Comparison of ENCODE assay signal across 27 cellular contexts in genomic region chr7:14228341-14228740, GRCh38.
"Had no signal": no experiment of that assay in that cellular context is flagged by ENCODE, and none has a peak within 500 bp of the region (broad histone marks: within the 10 kb centered on the region; RNA-seq: fewer than 3 reads in every experiment).

No MANE protein-coding gene starts in this region.

- H3K9me3 Mint-ChIP-seq: activated naive CD4-positive, alpha-beta T cell treated with anti-CD3 and anti-CD28 coated beads, Interleukin-2, amount 10 ng/mL, durations not matched to agents 7 days and 5 days; T-helper 1 cell treated with Interleukin-12 subunit alpha and Interleukin-12 subunit beta and Interleukin-4 antibody, amounts not matched to agents 30 μg/mL and 1 μg/mL, for 36 hours; type B pancreatic cell had no signal

- H3K79me2 ChIP-seq: hepatocyte had no signal

- ATAC-seq: esophagus mucosa; left lung; naive thymus-derived CD8-positive, alpha-beta T cell had no signal

- H3K9me3 ChIP-seq: left lung, prostate gland, spleen, testis, vagina had no signal

- DNase-seq: activated CD4-positive, alpha-beta T cell treated with anti-CD3 and anti-CD28 coated beads for 4 hours; activated CD4-positive, alpha-beta T cell treated with anti-CD3 and anti-CD28 coated beads, Interleukin-2, amount 50 U/mL, for 48 hours; activated CD4-positive, CD25-positive, alpha-beta regulatory T cell; activated effector memory CD4-positive, alpha-beta T cell treated with anti-CD3 and anti-CD28 coated beads, Interleukin-2, amount 50 U/mL, for 16 hours; activated naive CD4-positive, alpha-beta T cell treated with anti-CD3 and anti-CD28 coated beads, Interleukin-2, amount 10 ng/mL, durations not matched to agents 7 days and 5 days; activated T-cell treated with anti-CD3 and anti-CD28 coated beads for 4 hours; aorta; central memory CD4-positive, alpha-beta T cell; effector memory CD4-positive, alpha-beta T cell; glutamatergic neuron; immature natural killer cell; kidney glomerular epithelial cell; left lung; naive thymus-derived CD8-positive, alpha-beta T cell; spleen; stimulated activated CD4-positive, alpha-beta T cell treated with anti-CD3 and anti-CD28 coated beads, Interleukin-4, amount 100 ng/mL, for 1 hour; stimulated activated naive CD4-positive, alpha-beta T cell; T1000; testis had no signal

- H3K4me3 Mint-ChIP-seq: activated naive CD4-positive, alpha-beta T cell treated with anti-CD3 and anti-CD28 coated beads, Interleukin-2, amount 10 ng/mL, durations not matched to agents 7 days and 5 days; immature natural killer cell; naive thymus-derived CD8-positive, alpha-beta T cell; T-helper 1 cell treated with Interleukin-12 subunit alpha and Interleukin-12 subunit beta and Interleukin-4 antibody, amounts not matched to agents 30 μg/mL and 1 μg/mL, for 36 hours; type B pancreatic cell had no signal

- H3K27ac ChIP-seq: foreskin keratinocyte, hepatocyte, left lung, prostate gland, spleen, testis, vagina had no signal

- H3K4me1 ChIP-seq: left lung, prostate gland, spleen, testis, vagina had no signal

- H3K27me3 Mint-ChIP-seq: activated naive CD4-positive, alpha-beta T cell treated with anti-CD3 and anti-CD28 coated beads, Interleukin-2, amount 10 ng/mL, durations not matched to agents 7 days and 5 days; naive thymus-derived CD8-positive, alpha-beta T cell; type B pancreatic cell had no signal

- H3K4me2 ChIP-seq: hepatocyte had no signal

- H3K36me3 ChIP-seq: left lung, prostate gland, spleen, vagina had no signal

- H3K4me3 ChIP-seq: hepatocyte, left lung, lung, prostate gland, spleen, testis, vagina had no signal

- H3K27ac Mint-ChIP-seq: activated naive CD4-positive, alpha-beta T cell treated with anti-CD3 and anti-CD28 coated beads, Interleukin-2, amount 10 ng/mL, durations not matched to agents 7 days and 5 days; immature natural killer cell; naive thymus-derived CD8-positive, alpha-beta T cell; T-helper 1 cell treated with Interleukin-12 subunit alpha and Interleukin-12 subunit beta and Interleukin-4 antibody, amounts not matched to agents 30 μg/mL and 1 μg/mL, for 36 hours; type B pancreatic cell had no signal

- H3K4me1 Mint-ChIP-seq: activated naive CD4-positive, alpha-beta T cell treated with anti-CD3 and anti-CD28 coated beads, Interleukin-2, amount 10 ng/mL, durations not matched to agents 7 days and 5 days; immature natural killer cell; naive thymus-derived CD8-positive, alpha-beta T cell had no signal

- H2AFZ ChIP-seq: hepatocyte had no signal

- H3K27me3 ChIP-seq: foreskin keratinocyte, hepatocyte, left lung, spleen, testis, vagina had no signal

- H3K36me3 Mint-ChIP-seq: activated naive CD4-positive, alpha-beta T cell treated with anti-CD3 and anti-CD28 coated beads, Interleukin-2, amount 10 ng/mL, durations not matched to agents 7 days and 5 days; immature natural killer cell; naive thymus-derived CD8-positive, alpha-beta T cell; type B pancreatic cell had no signal
